8 cellular contexts compared by ENCODE assay signal in the genomic region with DNA sequence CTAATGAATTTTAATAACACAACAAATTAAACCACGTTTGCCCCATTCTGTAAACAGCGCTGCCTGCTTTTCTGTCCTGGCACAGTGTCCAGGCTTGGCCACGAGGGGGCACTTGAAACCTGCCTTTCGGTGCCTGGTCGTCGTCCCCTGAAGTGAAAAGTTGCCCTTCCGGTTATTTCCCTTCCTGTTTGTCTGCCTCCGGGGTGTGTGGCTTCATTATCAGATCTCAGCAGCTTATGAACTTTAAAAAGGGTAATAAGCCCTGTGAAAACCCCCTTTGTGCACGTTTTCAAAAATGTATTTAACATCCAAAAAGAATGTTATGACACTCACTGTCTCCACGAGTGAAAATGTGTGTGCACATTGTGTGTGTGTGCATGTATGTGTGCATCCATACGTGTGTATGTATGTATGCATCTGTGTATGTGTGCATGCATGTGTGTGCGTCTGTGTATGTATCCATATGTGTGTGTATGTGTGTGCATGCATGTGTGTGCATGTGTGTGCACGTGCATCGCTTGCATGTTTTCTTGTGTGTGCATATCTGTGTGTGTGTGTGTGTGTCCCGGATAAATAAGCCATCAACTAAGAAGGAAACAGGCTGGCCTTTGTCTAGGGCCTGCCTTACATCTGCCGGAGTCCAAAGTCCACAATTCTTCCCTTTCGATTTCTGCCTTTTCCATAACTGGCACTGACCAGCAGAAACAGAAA.
DNase-seq lines count a peak whose midpoint lies in the region; ATAC-seq and TF ChIP-seq lines count a peak whose summit lies in the region.

No MANE protein-coding gene starts in this region.

- H3K9me3 ChIP-seq in ascending aorta (no peaks in the 10 kb centered on the region), hepatocyte (ENCODE audit: low read depth) (no peaks in the 10 kb centered on the region)

- H3K4me3 ChIP-seq in ascending aorta, result peak overlapping the region in 1 of 2 donors; percentile 35
- H3K4me3 ChIP-seq in hepatocyte, result no peak overlapping the region

- H3K27ac ChIP-seq in ascending aorta (no peak overlapping the region), hepatocyte (peak overlapping the region; percentile 58)

- no peaks in the 10 kb centered on the region for H4K20me1 ChIP-seq in hepatocyte (ENCODE audit: insufficient read depth, poor library complexity, severe bottlenecking)

- H3K4me1 ChIP-seq in ascending aorta (no peaks in the 10 kb centered on the region), hepatocyte (ENCODE audit: insufficient read depth) (no peaks in the 10 kb centered on the region)

- intact Hi-C loops in ascending aorta (cut with DNase I), result loop anchor here (1.0 to 10.0 kb wide), 4 partner anchors 62 to 745 kb away; partner anchors contain the start of gene THBS2
- intact Hi-C loops in sciatic nerve (cut with DNase I), result no loop called here

- H3K9me2 ChIP-seq in hepatocyte (replicated peaks; ENCODE audit: insufficient read depth), result no peaks in the 10 kb centered on the region

- DNase-seq in GM13976 (ENCODE audit: low spot score) (peak; percentile 89), NCI-H1105 (lab: John Stamatoyannopoulos, UW) (peak; percentile 88), T-helper 22 cell (ENCODE audit: low read depth) (peak; percentile 25), ascending aorta (ENCODE audit: low spot score in 2 of 2) (peak in 1 of 2 donors; percentile 85), hepatocyte (ENCODE audit: low spot score) (peak; percentile 91), sciatic nerve (ENCODE audit: low spot score) (peak; percentile 90), cortex of kidney (lab: John Stamatoyannopoulos, UW) (no peak)

- no peaks in the 10 kb centered on the region for H3K27me3 ChIP-seq in ascending aorta
- H3K27me3 ChIP-seq in hepatocyte, result no peaks in the 10 kb centered on the region

- no peaks in the 10 kb centered on the region for H3K79me2 ChIP-seq in hepatocyte

- peak; percentile 85 for TF ChIP-seq CTCF in GM13976 (IDR thresholded peaks at IDR 0.05; ENCODE audit: borderline replicate concordance, control extremely low read depth, extremely low read depth, insufficient read depth, missing control alignments)
- TF ChIP-seq CTCF in ascending aorta (IDR thresholded peaks at IDR 0.05), result peak; percentile 82 to 95 (median 91)
- peak; percentile 99 for TF ChIP-seq CTCF in hepatocyte (IDR thresholded peaks at IDR 0.05; ENCODE audit: poor library complexity)

- H3K36me3 ChIP-seq in ascending aorta (no peaks in the 10 kb centered on the region), hepatocyte (replicated peaks; ENCODE audit: insufficient read depth, low read depth) (no peaks in the 10 kb centered on the region)

- H2AFZ ChIP-seq in hepatocyte, result peak overlapping the region; percentile 15

- H3K4me2 ChIP-seq in hepatocyte, result peak overlapping the region; percentile 60

- WGBS in hepatocyte (ENCODE audit: low lambda C conversion rate, missing lambda C conversion rate), result 38% methylated on average over 17 of the region's 17 CpGs

- ATAC-seq in HG02759 (IDR thresholded peaks at IDR 0.05; ENCODE audit: unreplicated experiment), result peak; percentile 99
- ATAC-seq in sciatic nerve, result peak; percentile 82

- in situ Hi-C loops in GM13976 (cut with MboI; ENCODE audit: low sequenced_read_pairs, unreplicated experiment), result no loop called here
